In genomic region chr13:22018297-22019210, GRCh38 we compare ENCODE assay signal across 16 cellular contexts.
"Had no signal": no experiment of that assay in that cellular context is flagged by ENCODE, and none has a peak within 500 bp of the region (broad histone marks: within the 10 kb centered on the region; RNA-seq: fewer than 3 reads in every experiment).

No MANE protein-coding gene starts in this region.

- H3K36me3 ChIP-seq: adrenal gland, left ventricle myocardium inferior, ovary, stomach had no signal

- H3K27ac Mint-ChIP-seq: memory B cell; nephron progenitor cell; T-helper 2 cell treated with Interferon-gamma antibody and Interleukin-4, amounts not matched to agents 5 μg/mL and 100 μg/mL, for 36 hours had no signal

- H3K4me1 ChIP-seq: adrenal gland, left ventricle myocardium inferior, stomach had no signal

- H3K27me3 ChIP-seq: adrenal gland, ovary, stomach had no signal

- H3K4me3 Mint-ChIP-seq: memory B cell; nephron progenitor cell; T-helper 2 cell treated with Interferon-gamma antibody and Interleukin-4, amounts not matched to agents 5 μg/mL and 100 μg/mL, for 36 hours had no signal

- H3K9me3 Mint-ChIP-seq: memory B cell; nephron progenitor cell; T-helper 2 cell treated with Interferon-gamma antibody and Interleukin-4, amounts not matched to agents 5 μg/mL and 100 μg/mL, for 36 hours had no signal

- H3K9me3 ChIP-seq: adrenal gland, left ventricle myocardium inferior, ovary, stomach had no signal

- H3K4me3 ChIP-seq: adrenal gland, left ventricle myocardium inferior, ovary, stomach had no signal

- H3K36me3 Mint-ChIP-seq: memory B cell had no signal

- H3K27ac ChIP-seq: adrenal gland, epithelial cell of prostate, left ventricle myocardium inferior, ovary, stomach had no signal

- DNase-seq: activated CD4-positive, CD25-positive, alpha-beta regulatory T cell treated with anti-CD3 and anti-CD28 coated beads, Interleukin-2, amount 50 U/mL, for 72 hours; activated T-cell treated with anti-CD3 and anti-CD28 coated beads, Interleukin-2, amount 50 U/mL, for 48 hours; adrenal gland; central memory CD4-positive, alpha-beta T cell; cortex of kidney; effector CD8-positive, alpha-beta T cell; left ventricle myocardium inferior; nephron progenitor cell; ovary; stimulated activated CD4-positive, alpha-beta T cell treated with anti-CD3 and anti-CD28 coated beads, Interleukin-4, amount 100 ng/mL, for 1 hour; stimulated activated CD8-positive, alpha-beta memory T cell treated with anti-CD3 and anti-CD28 coated beads, Interleukin-4, amount 100 ng/mL, for 48 hours; stomach; SW 1271 had no signal

- H3K27me3 Mint-ChIP-seq: memory B cell had no signal
